8 cellular contexts compared by ENCODE assay signal in genomic region chr6:89637960-89638319, GRCh38. TPM values are rescaled to one million over a fixed set of nuclear protein-coding genes. Genes with fewer than 3 reads are reported as not detected.
DNase-seq lines count a peak whose midpoint lies in the region; ATAC-seq and TF ChIP-seq lines count a peak whose summit lies in the region.

No MANE protein-coding gene starts in this region.

- ATAC-seq in GM19351 (IDR thresholded peaks at IDR 0.05; ENCODE audit: unreplicated experiment) (peak; percentile 19), GM21515 (IDR thresholded peaks at IDR 0.05; ENCODE audit: unreplicated experiment) (no peak)

- H3K27ac ChIP-seq in Karpas-422 (ENCODE audit: low read length) (peak overlapping the region; percentile 82), duodenal mucosa (ENCODE audit: low read depth, low read length) (peak overlapping the region; percentile 92), neural progenitor cell (peak overlapping the region; percentile 59)

- no peaks in the 10 kb centered on the region for H3K9me3 ChIP-seq in Karpas-422 (ENCODE audit: low read length)
- no peaks in the 10 kb centered on the region for H3K9me3 ChIP-seq in duodenal mucosa (ENCODE audit: control insufficient read depth in 1 of 2, low read length in 2 of 2)
- H3K9me3 ChIP-seq in neural progenitor cell (ENCODE audit: low read depth), result no peaks in the 10 kb centered on the region

- H2AFZ ChIP-seq in Karpas-422 (ENCODE audit: low read length) (0 out of 2 replicates have a peak overlapping the region, but pooled peaks have one; percentile 44), neural progenitor cell (replicated peaks) (peak overlapping the region; percentile 98)

- no peaks in the 10 kb centered on the region for H3K9me2 ChIP-seq in Karpas-422 (replicated peaks; ENCODE audit: insufficient read depth, low read length)

- no peaks in the 10 kb centered on the region for H4K20me1 ChIP-seq in Karpas-422 (ENCODE audit: insufficient read depth, low read depth, low read length)
- peaks cover 6% of the 10 kb centered on the region for H4K20me1 ChIP-seq in neural progenitor cell (ENCODE audit: low read depth)

- H3K9ac ChIP-seq in Karpas-422 (ENCODE audit: low read length) (peak overlapping the region; percentile 82), duodenal mucosa (ENCODE audit: low read depth in 1 of 2, low read length in 2 of 2) (peak overlapping the region; percentile 79 to 82), neural progenitor cell (peak overlapping the region; percentile 56)

- peaks cover 45% of the 10 kb centered on the region for H3K79me2 ChIP-seq in Karpas-422 (ENCODE audit: low read length)
- H3K79me2 ChIP-seq in neural progenitor cell (ENCODE audit: low read depth), result peaks cover 31% of the 10 kb centered on the region

- no peak for DNase-seq in Karpas-422
- no peak for DNase-seq in neural progenitor cell (ENCODE audit: low spot score)
- no peak for DNase-seq in UCSD-AML1 (lab: John Stamatoyannopoulos, UW; ENCODE audit: unreplicated experiment)
- no peak for DNase-seq in posterior vena cava (ENCODE audit: low spot score)
- DNase-seq in NCI-H510A treated with DMSO at 0.1 percent for 48 hours (lab: John Stamatoyannopoulos, UW), result no peak

- peaks cover 34% of the 10 kb centered on the region for H3K36me3 ChIP-seq in Karpas-422 (ENCODE audit: insufficient read depth, low read length)
- H3K36me3 ChIP-seq in duodenal mucosa (ENCODE audit: control insufficient read depth in 1 of 2, insufficient read depth in 2 of 2, low read length in 2 of 2), result peaks cover 0 to 16% of the 10 kb centered on the region in 2 donors
- peaks cover 8% of the 10 kb centered on the region for H3K36me3 ChIP-seq in neural progenitor cell

- H3K27ac Mint-ChIP-seq in neural progenitor cell, result peak overlapping the region; percentile 87

- H3F3A ChIP-seq in neural progenitor cell (ENCODE audit: low read depth), result peaks cover 23% of the 10 kb centered on the region

- intact Hi-C loops in posterior vena cava (cut with DNase I), result no loop called here

- peaks cover 13% of the 10 kb centered on the region for H3K36me3 Mint-ChIP-seq in neural progenitor cell

- H3K27me3 ChIP-seq in Karpas-422 (ENCODE audit: low read length) (no peaks in the 10 kb centered on the region), duodenal mucosa (ENCODE audit: control insufficient read depth in 1 of 2, insufficient read depth in 2 of 2, low read length in 2 of 2) (no peaks in the 10 kb centered on the region), neural progenitor cell (no peaks in the 10 kb centered on the region)

- peak overlapping the region; percentile 99 for H3K4me2 ChIP-seq in Karpas-422 (ENCODE audit: low read depth, low read length, poor library complexity, severe bottlenecking)
- peak overlapping the region; percentile 97 for H3K4me2 ChIP-seq in neural progenitor cell

- H3K9me3 Mint-ChIP-seq in neural progenitor cell, result no peaks in the 10 kb centered on the region

- peaks cover 4% of the 10 kb centered on the region for H3K27me3 Mint-ChIP-seq in neural progenitor cell (ENCODE audit: insufficient read depth, low read depth)

- H3K4me3 ChIP-seq in Karpas-422 (ENCODE audit: low read length) (peak overlapping the region; percentile 77), duodenal mucosa (ENCODE audit: low read depth in 1 of 2, low read length in 2 of 2) (peak overlapping the region; percentile 90 to 96), neural progenitor cell (peak overlapping the region; percentile 86)

- no peak for TF ChIP-seq CTCF in neural progenitor cell (IDR thresholded peaks at IDR 0.05)

- H3K4me3 Mint-ChIP-seq in neural progenitor cell, result peak overlapping the region; percentile 93

- peaks cover 25% of the 10 kb centered on the region for H3K4me1 Mint-ChIP-seq in neural progenitor cell

- peaks cover 24% of the 10 kb centered on the region for H3K4me1 ChIP-seq in Karpas-422 (ENCODE audit: low read length)
- H3K4me1 ChIP-seq in duodenal mucosa (ENCODE audit: control insufficient read depth in 1 of 2, insufficient read depth in 2 of 2, low read length in 2 of 2), result peaks cover 13 to 16% of the 10 kb centered on the region in 2 donors
- H3K4me1 ChIP-seq in neural progenitor cell, result peaks cover 11% of the 10 kb centered on the region

RNA-seq across cellular contexts. Expression of gene LYRM2, which starts 0.6 kb away (rescaled TPM):
- total RNA-seq in Karpas-422 (2014; rRNA removed; shearing (Covaris generic); ENCODE audit: low replicate concordance), result 13.7 and 23.9 TPM in 2 replicates
- 21.6 and 37.1 TPM in 2 replicates for total RNA-seq in neural progenitor cell (ENCODE audit: low replicate concordance)
- total RNA-seq in posterior vena cava, result 10 to 100 TPM; 34.1 to 34.3 TPM
